Comparison of ENCODE assay signal across 1 cellular context in genomic region chr22:37193629-37194191, GRCh38.
TF ChIP-seq lines count a peak whose summit lies in the region.

No MANE protein-coding gene starts in this region.

TF ChIP-seq in liver, 16 proteins besides CTCF, POLR2A, EP300 and RAD21 (continued from another document):
- TF ChIP-seq TAF1 (conservative IDR thresholded peaks at IDR 0.05) (no peak), ZBTB33 (IDR thresholded peaks at IDR 0.05) (no peak), RXRA (IDR thresholded peaks at IDR 0.05) (peak in 1 of 2 donors; percentile 7), JUND (IDR thresholded peaks at IDR 0.05) (no peak)
- TF ChIP-seq, protein P1, sequence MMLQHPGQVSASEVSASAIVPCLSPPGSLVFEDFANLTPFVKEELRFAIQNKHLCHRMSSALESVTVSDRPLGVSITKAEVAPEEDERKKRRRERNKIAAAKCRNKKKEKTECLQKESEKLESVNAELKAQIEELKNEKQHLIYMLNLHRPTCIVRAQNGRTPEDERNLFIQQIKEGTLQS (IDR thresholded peaks at IDR 0.05) = peak; percentile 81
